Comparison of ENCODE assay signal across 16 cellular contexts in the genomic region with DNA sequence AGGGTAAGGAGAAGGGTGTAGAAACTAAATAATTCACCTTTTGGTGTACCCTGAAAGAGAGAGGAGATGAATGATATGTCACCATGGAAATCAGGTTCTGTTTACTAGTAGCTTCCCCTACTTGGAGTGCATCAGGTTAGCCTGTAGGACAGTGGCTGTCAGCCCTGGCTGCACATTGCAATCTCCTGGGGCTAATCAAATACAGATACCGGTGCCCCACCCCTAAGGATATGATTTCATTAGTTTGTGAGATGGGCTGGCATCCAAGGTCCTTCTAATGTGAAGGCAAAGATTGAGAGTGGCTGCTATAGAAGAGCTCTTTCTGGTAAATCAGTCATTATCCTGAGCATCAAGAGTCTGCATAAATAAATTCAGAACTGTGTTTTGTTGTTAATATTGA. TPM values are rescaled to one million over a fixed set of nuclear protein-coding genes. Genes with fewer than 3 reads are reported as not detected.
DNase-seq lines count a peak whose midpoint lies in the region; ATAC-seq and TF ChIP-seq lines count a peak whose summit lies in the region.
"Had no signal": no experiment of that assay in that cellular context is flagged by ENCODE, and none has a peak within 500 bp of the region (broad histone marks: within the 10 kb centered on the region; RNA-seq: fewer than 3 reads in every experiment).

No MANE protein-coding gene starts in this region.

- POLR2A ChIA-PET in CD4-positive, alpha-beta memory T cell (lab: Charles Lee; ENCODE audit: partially characterized antibody) = no interaction called here

- TF ChIP-seq CTCF in BE2C (IDR thresholded peaks at IDR 0.05; ENCODE audit: low read depth, low read length) (no peak), GM10266 (IDR thresholded peaks at IDR 0.05; ENCODE audit: control insufficient read depth, insufficient read depth, low read depth, missing control alignments) (no peak)

- no peaks in the 10 kb centered on the region for H3K27me3 ChIP-seq in BE2C
- H3K27me3 ChIP-seq in CD4-positive, alpha-beta memory T cell (ENCODE audit: insufficient read depth, low read length) = no peaks in the 10 kb centered on the region

- no peaks in the 10 kb centered on the region for H3K36me3 ChIP-seq in BE2C
- peaks cover 4% of the 10 kb centered on the region for H3K36me3 ChIP-seq in CD4-positive, alpha-beta memory T cell (ENCODE audit: insufficient read depth, low read length)
- H3K36me3 ChIP-seq: HAP-1 had no signal

- peak overlapping the region in 5 of 7 donors; percentile 13 to 47 (median 30) for H3K27ac Mint-ChIP-seq in CD4-positive, alpha-beta memory T cell
- peak overlapping the region; percentile 73 for H3K27ac Mint-ChIP-seq in activated T-helper 17 cell treated with anti-CD3 and anti-CD28 coated beads, Interleukin-2, amount 50 U/mL, for 72 hours

- no peaks in the 10 kb centered on the region for H3K9me3 ChIP-seq in BE2C
- no peaks in the 10 kb centered on the region for H3K9me3 ChIP-seq in CD4-positive, alpha-beta memory T cell (ENCODE audit: control insufficient read depth in 1 of 2, low read length in 2 of 2)
- H3K9me3 ChIP-seq: HAP-1 had no signal

- CTCF ChIA-PET in CD4-positive, alpha-beta memory T cell (lab: Charles Lee; ENCODE audit: partially characterized antibody) = no interaction called here

- peaks cover 58 to 74% (median 67%) of the 10 kb centered on the region in 4 donors for H3K4me1 Mint-ChIP-seq in CD4-positive, alpha-beta memory T cell
- H3K4me1 Mint-ChIP-seq in activated T-helper 17 cell treated with anti-CD3 and anti-CD28 coated beads, Interleukin-2, amount 50 U/mL, for 72 hours = peaks cover 27% of the 10 kb centered on the region

- peak; percentile 58 for DNase-seq in BE2C
- DNase-seq in CD4-positive, alpha-beta memory T cell = no peak
- peak; percentile 79 for DNase-seq in NCI-H69 (lab: John Stamatoyannopoulos, UW)
- DNase-seq in GM10266 (ENCODE audit: extremely low spot score) = no peak
- DNase-seq: MV-4-11, NCI-H1694, NCI-H510A treated with DMSO at 0.1 percent for 48 hours, PC-9, Right ventricle myocardium superior, T-helper 2 cell had no signal

- H3K27ac ChIP-seq in CD4-positive, alpha-beta memory T cell (ENCODE audit: low read depth, low read length) = no peak overlapping the region
- H3K27ac ChIP-seq: PC-9 had no signal

- H3K4me3 Mint-ChIP-seq in CD4-positive, alpha-beta memory T cell = peak overlapping the region in 1 of 8 donors; percentile 8
- no peak overlapping the region for H3K4me3 Mint-ChIP-seq in activated T-helper 17 cell treated with anti-CD3 and anti-CD28 coated beads, Interleukin-2, amount 50 U/mL, for 72 hours
- H3K4me3 Mint-ChIP-seq: IgD-negative memory B cell had no signal

- peaks cover 15% of the 10 kb centered on the region for H3K4me1 ChIP-seq in BE2C
- peaks cover 32% of the 10 kb centered on the region for H3K4me1 ChIP-seq in CD4-positive, alpha-beta memory T cell (ENCODE audit: insufficient read depth, low read length)
- H3K4me1 ChIP-seq: HAP-1 had no signal

- no peaks in the 10 kb centered on the region for H3K27me3 Mint-ChIP-seq in CD4-positive, alpha-beta memory T cell
- no peaks in the 10 kb centered on the region for H3K27me3 Mint-ChIP-seq in activated T-helper 17 cell treated with anti-CD3 and anti-CD28 coated beads, Interleukin-2, amount 50 U/mL, for 72 hours
- H3K27me3 Mint-ChIP-seq: IgD-negative memory B cell had no signal

- H3K36me3 Mint-ChIP-seq in CD4-positive, alpha-beta memory T cell = peaks cover 22 to 45% of the 10 kb centered on the region in 2 donors
- H3K36me3 Mint-ChIP-seq in activated T-helper 17 cell treated with anti-CD3 and anti-CD28 coated beads, Interleukin-2, amount 50 U/mL, for 72 hours (ENCODE audit: low read depth) = peaks cover 38% of the 10 kb centered on the region

- H3K9me3 Mint-ChIP-seq in CD4-positive, alpha-beta memory T cell = no peaks in the 10 kb centered on the region
- no peaks in the 10 kb centered on the region for H3K9me3 Mint-ChIP-seq in activated T-helper 17 cell treated with anti-CD3 and anti-CD28 coated beads, Interleukin-2, amount 50 U/mL, for 72 hours
- H3K9me3 Mint-ChIP-seq: IgD-negative memory B cell had no signal

- no peak overlapping the region for H3K4me3 ChIP-seq in BE2C (ENCODE audit: low read depth, low read length)
- H3K4me3 ChIP-seq in CD4-positive, alpha-beta memory T cell (ENCODE audit: low read length in 2 of 2) = no peak overlapping the region
- H3K4me3 ChIP-seq: GM12878, HAP-1, PC-9 had no signal

- intact Hi-C loops in CD4-positive, alpha-beta memory T cell (cut with micrococcal nuclease) = no loop called here

- no peak for ATAC-seq in activated T-helper 17 cell treated with anti-CD3 and anti-CD28 coated beads, Interleukin-2, amount 50 U/mL, for 72 hours (replicated peaks)
- ATAC-seq in HG02588 (IDR thresholded peaks at IDR 0.05; ENCODE audit: unreplicated experiment) = no peak
- no peak for ATAC-seq in GM21528 (IDR thresholded peaks at IDR 0.05; ENCODE audit: low FRiP score, unreplicated experiment)
- ATAC-seq: GM12878 had no signal

RNA-seq across cellular contexts. Expression of a gene that starts 47.2 kb away (rescaled TPM):
- 2.3 TPM for polyA plus RNA-seq in BE2C (2012; ENCODE audit: insufficient read depth, insufficient read length, low read depth)
- total RNA-seq in CD4-positive, alpha-beta memory T cell = not detected
- polyA plus RNA-seq in CD4-positive, alpha-beta memory T cell = not detected
- not detected for total RNA-seq in activated T-helper 17 cell treated with anti-CD3 and anti-CD28 coated beads, Interleukin-2, amount 50 U/mL, for 72 hours
- total RNA-seq: GM12878, PC-9 had no signal
- polyA plus RNA-seq: IgD-negative memory B cell had no signal

Comparison
In these comparisons a context has a peak if more than half of its experiments do, and no peak if none do; other contexts are left out.
1. DNase-seq: peak in BE2C (single experiment) and NCI-H69 (single experiment); none in CD4-positive, alpha-beta memory T cell (0 of 5) and GM10266 (single experiment).